8 cellular contexts compared by ENCODE assay signal in genomic region chr6:42960243-42961019, GRCh38. TPM values are rescaled to one million over a fixed set of nuclear protein-coding genes. Genes with fewer than 3 reads are reported as not detected.
A peak's percentile ranks its signal among the peaks of the same experiment; 100 is the strongest.
DNase-seq lines count a peak whose midpoint lies in the region; ATAC-seq and TF ChIP-seq lines count a peak whose summit lies in the region.

TSS of gene GNMT (plus strand) at chr6:42960754. CDS start at chr6:42960768, 14 bp downstream.

- TF ChIP-seq POLR2A in erythroblast (IDR thresholded peaks at IDR 0.05; ENCODE audit: low read length), result no peak
- no peak for TF ChIP-seq POLR2A in vagina (IDR thresholded peaks at IDR 0.05)

- H3K4me3 Mint-ChIP-seq in Caco-2 (ENCODE audit: unreplicated experiment), result peak within 1 kb of the TSS; percentile 93
- H3K4me3 Mint-ChIP-seq in activated CD8-positive, alpha-beta memory T cell treated with anti-CD3 and anti-CD28 coated beads, Interleukin-2, amount 10 ng/mL, durations not matched to agents 7 days and 5 days, result peak within 1 kb of the TSS; percentile 43

- TF ChIP-seq CTCF in Caco-2 (IDR thresholded peaks at IDR 0.05; ENCODE audit: insufficient read depth in 1 of 2, low read depth in 1 of 2, low read length in 1 of 2, severe bottlenecking in 1 of 2, unreplicated experiment in 1 of 2) (peak in 1 of 2 experiments; percentile 11), vagina (IDR thresholded peaks at IDR 0.05) (no peak)

- peak; percentile 72 for ATAC-seq in activated CD8-positive, alpha-beta memory T cell treated with anti-CD3 and anti-CD28 coated beads, Interleukin-2, amount 10 ng/mL, durations not matched to agents 7 days and 5 days
- no peak for ATAC-seq in HG03097 (IDR thresholded peaks at IDR 0.05; ENCODE audit: low FRiP score, unreplicated experiment)

- intact Hi-C loops in Caco-2 (cut with micrococcal nuclease; ENCODE audit: unreplicated experiment), result loop anchor here (1.0 kb wide), 2 partner anchors 31 to 59 kb away; partner anchors contain the start of gene CNPY3
- intact Hi-C loops in vagina (cut with DNase I), result no loop called here

- CTCF ChIA-PET in Caco-2 (lab: Charles Lee), result interaction anchor here (0.5 to 1.0 kb wide), 3 partner anchors 18 to 653 kb away, joined by 3 to 4 read pairs (median 4); partner anchors contain the start of gene PEX6
- CTCF ChIA-PET in activated CD8-positive, alpha-beta memory T cell treated with anti-CD3 and anti-CD28 coated beads, Interleukin-2, amount 10 ng/mL, durations not matched to agents 7 days and 5 days (lab: Charles Lee), result interaction anchor here (1.1 to 1.5 kb wide), 3 partner anchors 22 to 183 kb away, joined by 3 to 6 read pairs (median 4); no protein-coding TSS in a partner anchor

- no peaks in the 10 kb centered on the region for H3K27me3 Mint-ChIP-seq in Caco-2 (ENCODE audit: insufficient read depth, unreplicated experiment)
- H3K27me3 Mint-ChIP-seq in activated CD8-positive, alpha-beta memory T cell treated with anti-CD3 and anti-CD28 coated beads, Interleukin-2, amount 10 ng/mL, durations not matched to agents 7 days and 5 days, result peaks cover 7% of the 10 kb centered on the region

- H3K27ac ChIP-seq in vagina, result peak within 1 kb of the TSS; percentile 14

- H3K36me3 Mint-ChIP-seq in Caco-2 (ENCODE audit: insufficient read depth, unreplicated experiment), result peaks cover 10% of the 10 kb centered on the region
- H3K36me3 Mint-ChIP-seq in activated CD8-positive, alpha-beta memory T cell treated with anti-CD3 and anti-CD28 coated beads, Interleukin-2, amount 10 ng/mL, durations not matched to agents 7 days and 5 days, result peaks cover 9% of the 10 kb centered on the region

- no peaks in the 10 kb centered on the region for H3K27me3 ChIP-seq in Caco-2 (replicated peaks; ENCODE audit: control insufficient read depth, insufficient read depth, low read length)
- H3K27me3 ChIP-seq in vagina, result no peaks in the 10 kb centered on the region

- no peaks in the 10 kb centered on the region for H3K9me3 Mint-ChIP-seq in Caco-2 (ENCODE audit: unreplicated experiment)
- no peaks in the 10 kb centered on the region for H3K9me3 Mint-ChIP-seq in activated CD8-positive, alpha-beta memory T cell treated with anti-CD3 and anti-CD28 coated beads, Interleukin-2, amount 10 ng/mL, durations not matched to agents 7 days and 5 days (ENCODE audit: low read depth)

- H3K4me1 Mint-ChIP-seq in Caco-2 (ENCODE audit: low read depth, unreplicated experiment), result peaks cover 8% of the 10 kb centered on the region
- peaks cover 12% of the 10 kb centered on the region for H3K4me1 Mint-ChIP-seq in activated CD8-positive, alpha-beta memory T cell treated with anti-CD3 and anti-CD28 coated beads, Interleukin-2, amount 10 ng/mL, durations not matched to agents 7 days and 5 days

- no TSS peak for BruUV-seq in Caco-2 (replicated peaks; lab: Mats Ljungman, UMichigan)

- H3K9me3 ChIP-seq in Caco-2, result no peaks in the 10 kb centered on the region
- no peaks in the 10 kb centered on the region for H3K9me3 ChIP-seq in vagina

- DNase-seq in Caco-2 (peak; percentile 76 to 84), NCI-H146 (lab: John Stamatoyannopoulos, UW) (peak; percentile 87), erythroblast (lab: John Stamatoyannopoulos, UW) (peak; percentile 25 to 41), myocyte (ENCODE audit: low read depth) (peak; percentile 13), vagina (ENCODE audit: extremely low spot score in 2 of 2) (no peak), cortex of kidney (lab: John Stamatoyannopoulos, UW) (no peak)
- no peak for DNase-seq in activated CD8-positive, alpha-beta memory T cell treated with anti-CD3 and anti-CD28 coated beads, Interleukin-2, amount 10 ng/mL, durations not matched to agents 7 days and 5 days

- peak within 1 kb of the TSS; percentile 59 for H3K27ac Mint-ChIP-seq in Caco-2 (ENCODE audit: unreplicated experiment)
- no peak within 1 kb of the TSS for H3K27ac Mint-ChIP-seq in activated CD8-positive, alpha-beta memory T cell treated with anti-CD3 and anti-CD28 coated beads, Interleukin-2, amount 10 ng/mL, durations not matched to agents 7 days and 5 days

- no peaks in the 10 kb centered on the region for H3K4me1 ChIP-seq in Caco-2
- H3K4me1 ChIP-seq in vagina, result peaks cover 14% of the 10 kb centered on the region

- POLR2A ChIA-PET in Caco-2 (lab: Charles Lee), result interaction anchor here (0.6 to 1.6 kb wide), 2 partner anchors 18 to 31 kb away, joined by 4 to 11 read pairs; partner anchors contain the start of gene CNPY3

- peak within 1 kb of the TSS; percentile 47 for H3K4me3 ChIP-seq in Caco-2 (ENCODE audit: low read depth, low read length)
- H3K4me3 ChIP-seq in vagina, result peak within 1 kb of the TSS; percentile 45 to 71

- H3K36me3 ChIP-seq in Caco-2 (ENCODE audit: control insufficient read depth, insufficient read depth, low read length) (no peaks in the 10 kb centered on the region), vagina (peaks cover 0 to 12% of the 10 kb centered on the region in 2 donors)

RNA-seq across cellular contexts. Expression of gene GNMT, which starts in this region (rescaled TPM):
- total RNA-seq in Caco-2 (2022), result not detected in 2 replicates
- total RNA-seq in activated CD8-positive, alpha-beta memory T cell treated with anti-CD3 and anti-CD28 coated beads, Interleukin-2, amount 10 ng/mL, durations not matched to agents 7 days and 5 days, result under 1 TPM; 0.26 to 0.70 TPM
- not detected in 2 replicates for total RNA-seq in myocyte
- polyA plus RNA-seq in myocyte (2012), result 1.0 TPM
- total RNA-seq in vagina, result 1.5 TPM

Comparison
In these comparisons a context has a peak if more than half of its experiments do, and no peak if none do; other contexts are left out.
1. Peak in DNase-seq and H3K4me3 ChIP-seq in Caco-2; RNA of the gene not detected or under 1 TPM.
2. Peak in ATAC-seq in activated CD8-positive, alpha-beta memory T cell treated with anti-CD3 and anti-CD28 coated beads, Interleukin-2, amount 10 ng/mL, durations not matched to agents 7 days and 5 days; RNA of the gene not detected or under 1 TPM.
3. DNase-seq: peak in NCI-H146 (single experiment), erythroblast (2 of 2) and myocyte (single experiment); none in activated CD8-positive, alpha-beta memory T cell treated with anti-CD3 and anti-CD28 coated beads, Interleukin-2, amount 10 ng/mL, durations not matched to agents 7 days and 5 days (single experiment), vagina (0 of 2) and cortex of kidney (single experiment).